In the genomic region with DNA sequence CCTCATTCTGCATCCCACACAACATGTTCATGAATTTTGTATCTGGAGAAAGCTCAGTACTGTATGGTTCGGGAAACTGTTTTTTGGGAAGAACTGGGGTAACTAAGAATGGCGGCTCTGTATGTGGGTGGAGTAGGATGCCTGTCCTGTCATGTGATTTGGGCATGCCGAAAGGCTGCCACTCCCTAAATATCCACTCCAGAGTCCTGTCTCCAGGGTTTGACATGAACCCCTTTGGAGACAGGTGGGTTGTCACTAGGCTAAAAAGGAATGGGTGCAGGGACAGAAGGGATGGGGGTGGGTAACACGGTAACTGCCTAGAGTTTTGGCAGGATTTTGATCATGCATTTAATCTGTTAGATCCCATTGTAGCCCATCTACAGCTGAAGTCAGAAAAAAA, we compare ENCODE assay signal across 19 cellular contexts.
A peak's percentile ranks its signal among the peaks of the same experiment; 100 is the strongest.
DNase-seq lines count a peak whose midpoint lies in the region; FAIRE-seq and TF ChIP-seq lines count a peak whose summit lies in the region.
"Had no signal": no experiment of that assay in that cellular context is flagged by ENCODE, and none has a peak within 500 bp of the region (broad histone marks: within the 10 kb centered on the region; RNA-seq: fewer than 3 reads in every experiment).

No MANE protein-coding gene starts in this region.

- H3K9me3 ChIP-seq in endodermal cell (ENCODE audit: control insufficient read depth, low read length) (peaks cover 13% of the 10 kb centered on the region), keratinocyte (ENCODE audit: control insufficient read depth, low read depth, low read length) (no peaks in the 10 kb centered on the region)

- H2AFZ ChIP-seq in keratinocyte (ENCODE audit: control insufficient read depth, low read length): no peak overlapping the region
- H2AFZ ChIP-seq: GM23338 had no signal

- no peak overlapping the region for H3K9ac ChIP-seq in endodermal cell (ENCODE audit: extremely low read depth, low read length, poor library complexity, severe bottlenecking)
- H3K9ac ChIP-seq in keratinocyte (ENCODE audit: control insufficient read depth, extremely low read depth, insufficient read depth, low read length): no peak overlapping the region
- H3K9ac ChIP-seq: BLaER1 treated with 17β-estradiol and CSF1 and Interleukin-3, amounts not matched to agents 10 nM and 100 nM had no signal

- no peaks in the 10 kb centered on the region for H3K79me2 ChIP-seq in keratinocyte (ENCODE audit: control insufficient read depth, insufficient read depth, low read length)

- H4K20me1 ChIP-seq in keratinocyte (ENCODE audit: control insufficient read depth, extremely low read depth, insufficient read depth, low read length): no peaks in the 10 kb centered on the region
- H4K20me1 ChIP-seq: BLaER1 treated with 17β-estradiol and CSF1 and Interleukin-3, amounts not matched to agents 10 nM and 100 nM had no signal

- TF ChIP-seq CTCF in endodermal cell (conservative IDR thresholded peaks at IDR 0.05) (no peak), keratinocyte (optimal IDR thresholded peaks at IDR 0.05 in 1 of 3, IDR thresholded peaks at IDR 0.05 in 1 of 3, conservative IDR thresholded peaks at IDR 0.05 in 1 of 3; ENCODE audit: extremely low read depth in 1 of 3, insufficient read depth in 2 of 3, low read length in 3 of 3) (no peak)

- no peaks in the 10 kb centered on the region for H3K36me3 ChIP-seq in endodermal cell (ENCODE audit: control insufficient read depth, insufficient read depth, low read length)
- no peaks in the 10 kb centered on the region for H3K36me3 ChIP-seq in keratinocyte (ENCODE audit: control insufficient read depth in 2 of 2, extremely low read depth in 1 of 2, insufficient read depth in 2 of 2, low read length in 2 of 2)
- H3K36me3 ChIP-seq: BLaER1 treated with 17β-estradiol and CSF1 and Interleukin-3, amounts not matched to agents 10 nM and 100 nM had no signal

- H3K4me1 Mint-ChIP-seq in endodermal cell: peaks cover 19% of the 10 kb centered on the region
- H3K4me1 Mint-ChIP-seq: B cell had no signal

- no peak overlapping the region for H3K27ac Mint-ChIP-seq in endodermal cell
- H3K27ac Mint-ChIP-seq: B cell; CD8-positive, alpha-beta T cell; GM23338 had no signal

- H3K4me3 Mint-ChIP-seq in endodermal cell: no peak overlapping the region
- H3K4me3 Mint-ChIP-seq: B cell; CD8-positive, alpha-beta T cell; GM23338 had no signal

- H3K27me3 ChIP-seq in endodermal cell (ENCODE audit: control insufficient read depth, insufficient read depth, low read length, poor library complexity, severe bottlenecking) (peaks cover 79% of the 10 kb centered on the region), keratinocyte (ENCODE audit: control insufficient read depth, extremely low read depth, insufficient read depth, low read length) (no peaks in the 10 kb centered on the region)
- H3K27me3 ChIP-seq: BLaER1 treated with 17β-estradiol and CSF1 and Interleukin-3, amounts not matched to agents 10 nM and 100 nM had no signal

- DNase-seq in NCI-H2171 treated with DMSO at 0.1 percent for 48 hours (lab: John Stamatoyannopoulos, UW) (peak; percentile 27), NCI-H2171 (lab: John Stamatoyannopoulos, UW) (no peak), endodermal cell (peak; percentile 35), keratinocyte (ENCODE audit: low read depth, low spot score) (no peak), superior temporal gyrus (ENCODE audit: extremely low spot score) (peak; percentile 49), DMS53 treated with DMSO at 0.1 percent for 48 hours (lab: John Stamatoyannopoulos, UW; ENCODE audit: unreplicated experiment) (no peak), COLO829 (ENCODE audit: low spot score) (no peak), NCI-H1694 (lab: John Stamatoyannopoulos, UW) (no peak)
- DNase-seq: 8988T; CD8-positive, alpha-beta T cell; COR-L47; DMS153; DMS79 treated with DMSO at 0.1 percent for 48 hours; GF-D8; HCEC 1CT had no signal

- H3K27me3 Mint-ChIP-seq in endodermal cell (ENCODE audit: insufficient read depth): peaks cover 65% of the 10 kb centered on the region
- H3K27me3 Mint-ChIP-seq: B cell had no signal

- no peaks in the 10 kb centered on the region for H3K9me1 ChIP-seq in keratinocyte (ENCODE audit: control insufficient read depth, extremely low read depth, insufficient read depth, low read length)

- peak overlapping the region; percentile 77 for H3K4me2 ChIP-seq in keratinocyte (ENCODE audit: control insufficient read depth, extremely low read depth, insufficient read depth, low read depth, low read length)
- H3K4me2 ChIP-seq: BLaER1 treated with 17β-estradiol and CSF1 and Interleukin-3, amounts not matched to agents 10 nM and 100 nM; GM23338 had no signal

- H3K27ac ChIP-seq in endodermal cell (ENCODE audit: low read depth, low read length) (no peak overlapping the region), keratinocyte (ENCODE audit: control insufficient read depth, insufficient read depth, low read length) (peak overlapping the region; percentile 24)
- H3K27ac ChIP-seq: BLaER1 treated with 17β-estradiol and CSF1 and Interleukin-3, amounts not matched to agents 10 nM and 100 nM had no signal

- H3K4me3 ChIP-seq in endodermal cell (ENCODE audit: low read length) (no peak overlapping the region), keratinocyte (ENCODE audit: control insufficient read depth in 2 of 3, extremely low read depth in 1 of 3, insufficient read depth in 2 of 3, low read depth in 1 of 3, low read length in 3 of 3) (no peak overlapping the region)
- H3K4me3 ChIP-seq: BLaER1 treated with 17β-estradiol and CSF1 and Interleukin-3, amounts not matched to agents 10 nM and 100 nM; GM23338 had no signal

- H3K9me3 Mint-ChIP-seq in endodermal cell: peaks cover 21% of the 10 kb centered on the region
- H3K9me3 Mint-ChIP-seq: CD8-positive, alpha-beta T cell had no signal

- no peaks in the 10 kb centered on the region for H3K36me3 Mint-ChIP-seq in endodermal cell (ENCODE audit: low read depth)
- H3K36me3 Mint-ChIP-seq: CD8-positive, alpha-beta T cell had no signal

- H3K4me1 ChIP-seq in endodermal cell (ENCODE audit: control insufficient read depth, insufficient read depth, low read length): no peaks in the 10 kb centered on the region
- peaks cover 67% of the 10 kb centered on the region for H3K4me1 ChIP-seq in keratinocyte (ENCODE audit: control insufficient read depth, extremely low read depth, insufficient read depth, low read length)
- H3K4me1 ChIP-seq: BLaER1 treated with 17β-estradiol and CSF1 and Interleukin-3, amounts not matched to agents 10 nM and 100 nM had no signal

- no peak for FAIRE-seq in keratinocyte (lab: Jason Lieb, UNC)
- FAIRE-seq: H54 had no signal

- 89 to 100% methylated on average over 2 to 4 of the region's 4 CpGs for WGBS in endodermal cell (ENCODE audit: insufficient coverage in 1 of 2, insufficient read length in 1 of 2), 2 experiments

- dilution Hi-C loops in keratinocyte (cut with MboI; ENCODE audit: extremely low pct_ligation_motif_present, low sequenced_read_pairs): no loop called here

Comparison
In these comparisons a context has a peak if more than half of its experiments do, and no peak if none do; other contexts are left out.
1. DNase-seq: peak in NCI-H2171 treated with DMSO at 0.1 percent for 48 hours (single experiment), endodermal cell (single experiment) and superior temporal gyrus (single experiment); none in NCI-H2171 (single experiment), keratinocyte (single experiment), DMS53 treated with DMSO at 0.1 percent for 48 hours (single experiment), COLO829 (single experiment) and NCI-H1694 (single experiment).